31 cellular contexts compared by ENCODE assay signal in genomic region chr17:70366421-70366820, GRCh38.
DNase-seq lines count a peak whose midpoint lies in the region; TF ChIP-seq lines count a peak whose summit lies in the region.
"Had no signal": no experiment of that assay in that cellular context is flagged by ENCODE, and none has a peak within 500 bp of the region (broad histone marks: within the 10 kb centered on the region; RNA-seq: fewer than 3 reads in every experiment).

No MANE protein-coding gene starts in this region.

- H2AFZ ChIP-seq in neuronal stem cell (ENCODE audit: low read length): peak overlapping the region; percentile 78

- H4K91ac ChIP-seq in neuronal stem cell (ENCODE audit: low read depth, low read length, poor library complexity): no peak overlapping the region

- H3K79me1 ChIP-seq in neuronal stem cell (ENCODE audit: low read depth, low read length): no peaks in the 10 kb centered on the region

- H2AK5ac ChIP-seq in neuronal stem cell (ENCODE audit: low read depth, low read length): no peak overlapping the region

- no peak overlapping the region for H3K14ac ChIP-seq in neuronal stem cell (ENCODE audit: low read length)

- H2BK120ac ChIP-seq in neuronal stem cell (ENCODE audit: low read depth, low read length): no peak overlapping the region

- H3K36me3 ChIP-seq in NT2/D1 (ENCODE audit: insufficient read depth, insufficient read length, low read length) (no peaks in the 10 kb centered on the region), neuronal stem cell (replicated peaks in 1 of 2; ENCODE audit: control insufficient read depth in 2 of 2, insufficient read depth in 2 of 2, low read length in 2 of 2) (no peaks in the 10 kb centered on the region), WERI-Rb-1 (no peaks in the 10 kb centered on the region)
- H3K36me3 ChIP-seq: ascending aorta, colonic mucosa, left lung, tibial artery had no signal

- no peak overlapping the region for H3K27ac ChIP-seq in neuronal stem cell (replicated peaks; ENCODE audit: low read length)
- H3K27ac ChIP-seq in WERI-Rb-1: no peak overlapping the region
- H3K27ac ChIP-seq: ascending aorta, colonic mucosa, epithelial cell of prostate, left lung, SK-N-MC, tibial artery had no signal

- H2BK12ac ChIP-seq in neuronal stem cell (ENCODE audit: low read length): no peak overlapping the region

- H3K4me2 ChIP-seq in neuronal stem cell (ENCODE audit: insufficient read depth, low read length, poor library complexity, severe bottlenecking): no peak overlapping the region

- no peak for TF ChIP-seq CTCF in WERI-Rb-1 (IDR thresholded peaks at IDR 0.05; ENCODE audit: low read depth, low read length)

- no peak overlapping the region for H2BK15ac ChIP-seq in neuronal stem cell (ENCODE audit: low read length)

- H3K4me3 ChIP-seq in NT2/D1 (ENCODE audit: insufficient read length, low read depth) (no peak overlapping the region), neuronal stem cell (ENCODE audit: low read length in 2 of 2) (no peak overlapping the region), WERI-Rb-1 (ENCODE audit: low read depth, low read length) (no peak overlapping the region)
- H3K4me3 ChIP-seq: ascending aorta, colonic mucosa, left lung, SK-N-MC, tibial artery had no signal

- H4K8ac ChIP-seq in neuronal stem cell (ENCODE audit: low read depth, low read length): no peak overlapping the region

- peak; percentile 69 for DNase-seq in NCI-H510A treated with DMSO at 0.1 percent for 48 hours (lab: John Stamatoyannopoulos, UW)
- DNase-seq in NCI-H510A (lab: John Stamatoyannopoulos, UW): no peak
- peak; percentile 57 for DNase-seq in NT2/D1 (ENCODE audit: low read depth, low spot score)
- peak; percentile 18 for DNase-seq in iPS-NIHi11 (ENCODE audit: low spot score)
- DNase-seq in neuronal stem cell (ENCODE audit: low spot score): no peak
- no peak for DNase-seq in HuH-7.5 (ENCODE audit: low spot score)
- no peak for DNase-seq in ureter (ENCODE audit: low spot score)
- no peak for DNase-seq in WERI-Rb-1
- DNase-seq: activated CD4-positive, alpha-beta T cell treated with anti-CD3 and anti-CD28 coated beads, Interleukin-2, amount 50 U/mL, for 4 hours; activated CD8-positive, alpha-beta memory T cell treated with anti-CD3 and anti-CD28 coated beads, Interleukin-2, amount 10 ng/mL, durations not matched to agents 7 days and 5 days; activated gamma-delta T cell; activated T-cell treated with anti-CD3 and anti-CD28 coated beads, Interleukin-2, amount 50 U/mL, for 4 hours; colonic mucosa; DMS79 treated with DMSO at 0.1 percent for 48 hours; effector CD4-positive, alpha-beta T cell; GOT3; hippocampal formation; IMR-90; left lung; midbrain; MV-4-11; naive B cell; NCI-H1694 treated with DMSO at 0.1 percent for 48 hours; occipital lobe; OCI-M1; stimulated activated CD4-positive, alpha-beta T cell treated with anti-CD3 and anti-CD28 coated beads, Interleukin-15, amount 100 ng/mL, for 24 hours; stimulated activated CD4-positive, alpha-beta T cell treated with anti-CD3 and anti-CD28 coated beads, Interleukin-4, amount 100 ng/mL, for 4 hours; tibial artery had no signal

- no peak overlapping the region for H3K23ac ChIP-seq in neuronal stem cell (ENCODE audit: low read depth, low read length, poor library complexity)

- no peak overlapping the region for H3K18ac ChIP-seq in neuronal stem cell (ENCODE audit: low read length)

- H3K9ac ChIP-seq in NT2/D1 (ENCODE audit: insufficient read length, low read depth): no peak overlapping the region
- no peak overlapping the region for H3K9ac ChIP-seq in neuronal stem cell (ENCODE audit: low read depth, low read length, poor library complexity)

- H2BK5ac ChIP-seq in neuronal stem cell (ENCODE audit: low read length): no peak overlapping the region

- H3K27me3 ChIP-seq in NT2/D1 (ENCODE audit: insufficient read depth, insufficient read length) (no peaks in the 10 kb centered on the region), neuronal stem cell (ENCODE audit: control insufficient read depth in 3 of 3, insufficient read depth in 3 of 3, low read depth in 1 of 3, low read length in 3 of 3) (no peaks in the 10 kb centered on the region), WERI-Rb-1 (ENCODE audit: insufficient read depth, low read depth, severe bottlenecking) (no peaks in the 10 kb centered on the region)
- H3K27me3 ChIP-seq: ascending aorta, colonic mucosa, left lung, tibial artery had no signal

- H3K4me1 ChIP-seq in NT2/D1 (ENCODE audit: insufficient read depth, insufficient read length) (no peaks in the 10 kb centered on the region), neuronal stem cell (ENCODE audit: control insufficient read depth in 2 of 2, insufficient read depth in 1 of 2, low read depth in 1 of 2, low read length in 2 of 2) (peaks cover 2 to 14% of the 10 kb centered on the region in 2 donors)
- H3K4me1 ChIP-seq: ascending aorta, colonic mucosa, tibial artery had no signal

- H3K4ac ChIP-seq in neuronal stem cell (ENCODE audit: low read length): no peak overlapping the region

- H3K9me3 ChIP-seq in NT2/D1 (ENCODE audit: insufficient read depth, low read length) (no peaks in the 10 kb centered on the region), neuronal stem cell (replicated peaks in 1 of 2; ENCODE audit: control insufficient read depth in 2 of 2, insufficient read depth in 1 of 2, low read depth in 1 of 2, low read length in 2 of 2) (no peaks in the 10 kb centered on the region), WERI-Rb-1 (ENCODE audit: severe bottlenecking) (no peaks in the 10 kb centered on the region)
- H3K9me3 ChIP-seq: ascending aorta, colonic mucosa, left lung, tibial artery had no signal

Comparison
In these comparisons a context has a peak if more than half of its experiments do, and no peak if none do; other contexts are left out.
1. DNase-seq: peak in NCI-H510A treated with DMSO at 0.1 percent for 48 hours (single experiment), NT2/D1 (single experiment) and iPS-NIHi11 (single experiment); none in NCI-H510A (single experiment), neuronal stem cell (single experiment), HuH-7.5 (single experiment), ureter (single experiment) and WERI-Rb-1 (single experiment).